12 cellular contexts compared by ENCODE assay signal in genomic region chr1:206713910-206714312, GRCh38. TPM values are rescaled to one million over a fixed set of nuclear protein-coding genes. Genes with fewer than 3 reads are reported as not detected.
DNase-seq lines count a peak whose midpoint lies in the region; ATAC-seq and TF ChIP-seq lines count a peak whose summit lies in the region.
"Had no signal": no experiment of that assay in that cellular context is flagged by ENCODE, and none has a peak within 500 bp of the region (broad histone marks: within the 10 kb centered on the region; RNA-seq: fewer than 3 reads in every experiment).

No MANE protein-coding gene starts in this region.

- H3K27ac Mint-ChIP-seq in CD4-positive, alpha-beta memory T cell, result peak overlapping the region in 6 of 7 donors; percentile 87 to 96 (median 94)
- H3K27ac Mint-ChIP-seq in chondrocyte (ENCODE audit: unreplicated experiment), result peak overlapping the region; percentile 67

- CTCF ChIA-PET in CD4-positive, alpha-beta memory T cell (lab: Charles Lee; ENCODE audit: partially characterized antibody), result interaction anchor here (0.7 to 6.3 kb wide), 6 partner anchors 11 to 290 kb away, joined by 3 to 92 read pairs (median 4); no protein-coding TSS in a partner anchor

- no peaks in the 10 kb centered on the region for H3K36me3 ChIP-seq in CD4-positive, alpha-beta memory T cell (ENCODE audit: insufficient read depth, low read length)
- no peaks in the 10 kb centered on the region for H3K36me3 ChIP-seq in neutrophil

- peaks cover 93% of the 10 kb centered on the region for H3K4me1 ChIP-seq in CD4-positive, alpha-beta memory T cell (ENCODE audit: insufficient read depth, low read length)
- H3K4me1 ChIP-seq in neutrophil (ENCODE audit: control insufficient read depth in 1 of 2, insufficient read depth in 1 of 2, low read depth in 1 of 2, low read length in 1 of 2), result peaks cover 89 to 95% of the 10 kb centered on the region in 2 experiments

- ATAC-seq in HG02642 (IDR thresholded peaks at IDR 0.05; ENCODE audit: poor library complexity, unreplicated experiment), result no peak

- intact Hi-C loops in CD4-positive, alpha-beta memory T cell (cut with micrococcal nuclease), result no loop called here

- H3K36me3 Mint-ChIP-seq in CD4-positive, alpha-beta memory T cell, result no peaks in the 10 kb centered on the region
- no peaks in the 10 kb centered on the region for H3K36me3 Mint-ChIP-seq in chondrocyte (ENCODE audit: low read depth)

- DNase-seq in CD4-positive, alpha-beta memory T cell, result no peak
- DNase-seq in NCI-H82 treated with DMSO at 0.1 percent for 48 hours (lab: John Stamatoyannopoulos, UW; ENCODE audit: unreplicated experiment) (peak; percentile 62), chondrocyte (ENCODE audit: low spot score) (no peak), SHP77 treated with DMSO at 0.1 percent for 48 hours (lab: John Stamatoyannopoulos, UW) (no peak), LoVo (ENCODE audit: low spot score) (no peak), SHP77 (lab: John Stamatoyannopoulos, UW) (no peak)
- DNase-seq: mesendoderm, NCI-H1436 treated with DMSO at 0.1 percent for 48 hours had no signal

- H3K4me1 Mint-ChIP-seq in CD4-positive, alpha-beta memory T cell, result peaks cover 74 to 90% (median 84%) of the 10 kb centered on the region in 4 donors
- H3K4me1 Mint-ChIP-seq in chondrocyte (ENCODE audit: low read depth), result peaks cover 57% of the 10 kb centered on the region

- no peak overlapping the region for H3K4me3 ChIP-seq in CD4-positive, alpha-beta memory T cell (ENCODE audit: low read length in 2 of 2)
- no peak overlapping the region for H3K4me3 ChIP-seq in neutrophil (ENCODE audit: low read depth in 1 of 2, low read length in 1 of 2)

- H3K27me3 ChIP-seq in CD4-positive, alpha-beta memory T cell (ENCODE audit: insufficient read depth, low read length), result no peaks in the 10 kb centered on the region
- no peaks in the 10 kb centered on the region for H3K27me3 ChIP-seq in neutrophil

- H3K9me3 Mint-ChIP-seq in CD4-positive, alpha-beta memory T cell, result peaks cover 0 to 4% (median 0%) of the 10 kb centered on the region in 8 donors
- no peaks in the 10 kb centered on the region for H3K9me3 Mint-ChIP-seq in chondrocyte (ENCODE audit: low read depth)

- POLR2A ChIA-PET in CD4-positive, alpha-beta memory T cell (lab: Charles Lee; ENCODE audit: partially characterized antibody), result interaction anchor here (0.6 to 2.6 kb wide), 4 partner anchors 26 to 243 kb away, joined by 3 to 24 read pairs (median 5); partner anchors contain the start of genes FCMR and IKBKE

- H3K27me3 Mint-ChIP-seq in CD4-positive, alpha-beta memory T cell, result no peaks in the 10 kb centered on the region
- H3K27me3 Mint-ChIP-seq in chondrocyte (ENCODE audit: low read depth), result no peaks in the 10 kb centered on the region

- TF ChIP-seq CTCF in chondrocyte (IDR thresholded peaks at IDR 0.05) (no peak), neutrophil (IDR thresholded peaks at IDR 0.05) (no peak)

- no peaks in the 10 kb centered on the region for H3K9me3 ChIP-seq in CD4-positive, alpha-beta memory T cell (ENCODE audit: control insufficient read depth in 1 of 2, low read length in 2 of 2)
- H3K9me3 ChIP-seq in neutrophil, result no peaks in the 10 kb centered on the region

- H3K27ac ChIP-seq in CD4-positive, alpha-beta memory T cell (ENCODE audit: low read depth, low read length), result no peak overlapping the region
- H3K27ac ChIP-seq in neutrophil, result peak overlapping the region; percentile 23

- H3K4me3 Mint-ChIP-seq in CD4-positive, alpha-beta memory T cell, result peak overlapping the region in 5 of 8 donors; percentile 46 to 65 (median 61)
- H3K4me3 Mint-ChIP-seq in chondrocyte (ENCODE audit: unreplicated experiment), result no peak overlapping the region

RNA-seq across cellular contexts. Expression of gene MAPKAPK2, which starts 29.2 kb away (rescaled TPM):
- total RNA-seq in CD4-positive, alpha-beta memory T cell, result 10 to 100 TPM; 71.7 to 72.8 TPM
- 1 to 10 TPM; 1.3 to 3.9 TPM for polyA plus RNA-seq in CD4-positive, alpha-beta memory T cell
- 66.6 to 88.0 TPM (median 87.9 TPM) in 3 replicates for total RNA-seq in chondrocyte

RNA-seq across cellular contexts. Expression of gene IL19, which starts 56.7 kb away (rescaled TPM):
- not detected for total RNA-seq in CD4-positive, alpha-beta memory T cell
- not detected for polyA plus RNA-seq in CD4-positive, alpha-beta memory T cell
- total RNA-seq in chondrocyte, result not detected in 3 replicates
- total RNA-seq: H4 had no signal

RNA-seq across cellular contexts. Expression of gene IL10, which starts 58.4 kb away (rescaled TPM):
- under 1 TPM; 0.28 to 0.32 TPM for total RNA-seq in CD4-positive, alpha-beta memory T cell
- polyA plus RNA-seq in CD4-positive, alpha-beta memory T cell, result under 1 TPM; 0.11 to 0.34 TPM
- total RNA-seq in chondrocyte, result not detected in 3 replicates
- total RNA-seq: H4, RPMI7951 had no signal
